16 cellular contexts compared by ENCODE assay signal in genomic region chr5:149441986-149442385, GRCh38.
DNase-seq lines count a peak whose midpoint lies in the region; ATAC-seq and TF ChIP-seq lines count a peak whose summit lies in the region.
"Had no signal": no experiment of that assay in that cellular context is flagged by ENCODE, and none has a peak within 500 bp of the region (broad histone marks: within the 10 kb centered on the region; RNA-seq: fewer than 3 reads in every experiment).

No MANE protein-coding gene starts in this region.

- peaks cover 23% of the 10 kb centered on the region for H3K4me1 ChIP-seq in osteoblast (ENCODE audit: insufficient read depth, low read length)
- H3K4me1 ChIP-seq: colonic mucosa had no signal

- DNase-seq in stimulated activated naive CD8-positive, alpha-beta T cell treated with anti-CD3 and anti-CD28 coated beads, Interleukin-15, amount 100 ng/mL, for 72 hours: no peak
- DNase-seq in stimulated activated naive CD8-positive, alpha-beta T cell treated with anti-CD3 and anti-CD28 coated beads, Interleukin-15, Interleukin-2, amounts not matched to agents 100 U/mL and 50 U/mL, for 24 hours: no peak
- peak; percentile 91 for DNase-seq in epithelial cell of esophagus (ENCODE audit: low read depth)
- DNase-seq in osteoblast (ENCODE audit: insufficient read length, low spot score, missing footprints): no peak
- DNase-seq in activated T-cell treated with anti-CD3 and anti-CD28 coated beads, Interleukin-2, amount 50 U/mL, for 24 hours: no peak
- no peak for DNase-seq in H4 (ENCODE audit: low spot score)

- H3K4me3 ChIP-seq in epithelial cell of esophagus (ENCODE audit: low read length) (no peak overlapping the region), osteoblast (ENCODE audit: insufficient read depth, low read length) (no peak overlapping the region)
- H3K4me3 ChIP-seq: BLaER1 treated with 17β-estradiol and CSF1 and Interleukin-3, amounts not matched to agents 10 nM and 100 nM; colonic mucosa; stomach had no signal

- H3K36me3 Mint-ChIP-seq in activated T-cell treated with anti-CD3 and anti-CD28 coated beads, Interleukin-2, amount 50 U/mL, for 24 hours (ENCODE audit: low read depth): no peaks in the 10 kb centered on the region
- H3K36me3 Mint-ChIP-seq: activated CD8-positive, alpha-beta memory T cell treated with anti-CD3 and anti-CD28 coated beads, Interleukin-2, amount 10 ng/mL, durations not matched to agents 7 days and 5 days; naive B cell had no signal

- no peak overlapping the region for H3K4me3 Mint-ChIP-seq in stimulated activated naive CD8-positive, alpha-beta T cell treated with anti-CD3 and anti-CD28 coated beads, Interleukin-15, amount 100 ng/mL, for 72 hours
- H3K4me3 Mint-ChIP-seq in activated T-cell treated with anti-CD3 and anti-CD28 coated beads, Interleukin-2, amount 50 U/mL, for 24 hours: no peak overlapping the region
- H3K4me3 Mint-ChIP-seq: activated CD8-positive, alpha-beta memory T cell treated with anti-CD3 and anti-CD28 coated beads, Interleukin-2, amount 10 ng/mL, durations not matched to agents 7 days and 5 days; activated naive CD8-positive, alpha-beta T cell treated with anti-CD3 and anti-CD28 coated beads, Interleukin-2, amount 50 U/mL, for 24 hours had no signal

- H3K4me1 Mint-ChIP-seq in stimulated activated naive CD8-positive, alpha-beta T cell treated with anti-CD3 and anti-CD28 coated beads, Interleukin-15, amount 100 ng/mL, for 72 hours: peaks cover 14% of the 10 kb centered on the region
- peaks cover 14% of the 10 kb centered on the region for H3K4me1 Mint-ChIP-seq in activated T-cell treated with anti-CD3 and anti-CD28 coated beads, Interleukin-2, amount 50 U/mL, for 24 hours (ENCODE audit: low read depth)

- peak; percentile 28 for ATAC-seq in stimulated activated naive CD8-positive, alpha-beta T cell treated with anti-CD3 and anti-CD28 coated beads, Interleukin-15, amount 100 ng/mL, for 72 hours
- ATAC-seq in stimulated activated naive CD8-positive, alpha-beta T cell treated with anti-CD3 and anti-CD28 coated beads, Interleukin-15, Interleukin-2, amounts not matched to agents 100 U/mL and 50 U/mL, for 24 hours: no peak
- ATAC-seq in HG03039 (IDR thresholded peaks at IDR 0.05; ENCODE audit: unreplicated experiment): no peak
- ATAC-seq in HG02588 (IDR thresholded peaks at IDR 0.05; ENCODE audit: unreplicated experiment): no peak

- no peak overlapping the region for H3K4me2 ChIP-seq in osteoblast (ENCODE audit: insufficient read depth, low read length)

- H3K27me3 ChIP-seq in osteoblast (ENCODE audit: insufficient read depth, low read length): no peaks in the 10 kb centered on the region
- H3K27me3 ChIP-seq: BLaER1 treated with 17β-estradiol and CSF1 and Interleukin-3, amounts not matched to agents 10 nM and 100 nM; brain microvascular endothelial cell; colonic mucosa; stomach had no signal

- no peaks in the 10 kb centered on the region for H4K20me1 ChIP-seq in osteoblast (ENCODE audit: insufficient read depth, low read length)
- H4K20me1 ChIP-seq: BLaER1 treated with 17β-estradiol and CSF1 and Interleukin-3, amounts not matched to agents 10 nM and 100 nM had no signal

- H3K9me3 Mint-ChIP-seq in stimulated activated naive CD8-positive, alpha-beta T cell treated with anti-CD3 and anti-CD28 coated beads, Interleukin-15, amount 100 ng/mL, for 72 hours: no peaks in the 10 kb centered on the region
- no peaks in the 10 kb centered on the region for H3K9me3 Mint-ChIP-seq in activated T-cell treated with anti-CD3 and anti-CD28 coated beads, Interleukin-2, amount 50 U/mL, for 24 hours
- H3K9me3 Mint-ChIP-seq: activated naive CD8-positive, alpha-beta T cell treated with anti-CD3 and anti-CD28 coated beads, Interleukin-2, amount 50 U/mL, for 24 hours had no signal

- H3K27me3 Mint-ChIP-seq in stimulated activated naive CD8-positive, alpha-beta T cell treated with anti-CD3 and anti-CD28 coated beads, Interleukin-15, amount 100 ng/mL, for 72 hours: no peaks in the 10 kb centered on the region
- H3K27me3 Mint-ChIP-seq in activated T-cell treated with anti-CD3 and anti-CD28 coated beads, Interleukin-2, amount 50 U/mL, for 24 hours: no peaks in the 10 kb centered on the region
- H3K27me3 Mint-ChIP-seq: activated naive CD8-positive, alpha-beta T cell treated with anti-CD3 and anti-CD28 coated beads, Interleukin-2, amount 50 U/mL, for 24 hours had no signal

- H3K9me3 ChIP-seq in osteoblast (ENCODE audit: low read depth, low read length): no peaks in the 10 kb centered on the region
- H3K9me3 ChIP-seq: colonic mucosa, stomach had no signal

- H2AFZ ChIP-seq in osteoblast (ENCODE audit: low read length): peak overlapping the region; percentile 8

- no peaks in the 10 kb centered on the region for H3K79me2 ChIP-seq in osteoblast (ENCODE audit: insufficient read depth, low read length)

- H3K27ac ChIP-seq in osteoblast (ENCODE audit: low read depth, low read length): no peak overlapping the region
- H3K27ac ChIP-seq: BLaER1 treated with 17β-estradiol and CSF1 and Interleukin-3, amounts not matched to agents 10 nM and 100 nM; brain microvascular endothelial cell; HL-60 had no signal

- no peak overlapping the region for H3K27ac Mint-ChIP-seq in stimulated activated naive CD8-positive, alpha-beta T cell treated with anti-CD3 and anti-CD28 coated beads, Interleukin-15, amount 100 ng/mL, for 72 hours
- H3K27ac Mint-ChIP-seq in activated T-cell treated with anti-CD3 and anti-CD28 coated beads, Interleukin-2, amount 50 U/mL, for 24 hours: no peak overlapping the region
- H3K27ac Mint-ChIP-seq: activated CD8-positive, alpha-beta memory T cell treated with anti-CD3 and anti-CD28 coated beads, Interleukin-2, amount 10 ng/mL, durations not matched to agents 7 days and 5 days; activated naive CD8-positive, alpha-beta T cell treated with anti-CD3 and anti-CD28 coated beads, Interleukin-2, amount 50 U/mL, for 24 hours had no signal

- H3K36me3 ChIP-seq in osteoblast (ENCODE audit: insufficient read depth, low read length): no peaks in the 10 kb centered on the region
- H3K36me3 ChIP-seq: BLaER1 treated with 17β-estradiol and CSF1 and Interleukin-3, amounts not matched to agents 10 nM and 100 nM; brain microvascular endothelial cell; colonic mucosa; stomach had no signal

- TF ChIP-seq CTCF in epithelial cell of esophagus (IDR thresholded peaks at IDR 0.05; ENCODE audit: insufficient read depth, low read depth, low read length, missing control alignments): no peak
- TF ChIP-seq CTCF in osteoblast (IDR thresholded peaks at IDR 0.05; ENCODE audit: extremely low read depth, low read depth, low read length): no peak
